Comparison of ENCODE assay signal across 9 cellular contexts in the genomic region with DNA sequence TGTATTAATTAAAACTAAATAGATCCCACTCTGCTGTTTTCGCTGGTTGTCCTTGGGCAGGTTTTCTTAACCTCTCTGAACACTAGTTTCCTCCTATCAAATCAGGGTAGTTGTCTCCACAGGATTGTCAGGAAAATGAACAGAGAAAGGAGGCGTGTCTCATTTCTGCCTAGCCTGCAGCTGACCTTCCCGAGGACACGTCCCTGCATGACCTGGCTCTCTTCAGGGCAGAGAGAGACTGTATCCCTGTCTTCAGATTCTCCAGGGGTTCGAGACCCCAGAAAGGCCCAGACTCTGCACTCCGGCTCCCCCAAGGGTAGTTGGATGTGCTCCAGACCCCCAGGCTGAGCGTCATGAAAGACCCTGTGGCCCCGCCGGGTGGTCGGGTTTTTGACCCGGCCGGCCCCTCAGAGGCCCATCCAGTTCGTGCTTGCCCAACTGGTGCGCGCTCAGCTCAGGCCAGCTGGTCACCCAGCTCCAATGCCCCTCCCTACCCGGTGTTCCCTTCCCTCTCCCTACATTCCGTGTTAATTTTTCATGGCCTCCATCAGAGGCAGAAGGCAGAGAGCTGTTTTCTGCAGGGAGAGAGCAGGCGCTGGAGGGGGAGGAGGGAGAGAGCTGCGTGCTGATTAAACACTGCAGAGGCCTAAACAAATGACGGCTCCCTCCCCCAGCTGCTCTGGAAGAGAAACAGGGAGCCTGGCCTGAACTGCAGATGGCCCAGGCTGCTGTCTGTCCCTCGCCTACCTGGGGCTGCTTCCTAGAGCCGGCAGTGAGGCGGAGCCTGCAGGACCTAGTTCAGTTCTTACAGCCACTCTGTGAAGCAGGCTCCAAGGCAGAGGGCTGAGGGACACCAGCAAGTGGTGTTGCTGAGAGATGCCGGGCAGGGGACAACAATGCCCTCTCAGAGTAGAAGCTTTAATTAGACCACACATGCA.
A peak's percentile ranks its signal among the peaks of the same experiment; 100 is the strongest.
DNase-seq lines count a peak whose midpoint lies in the region; ATAC-seq and TF ChIP-seq lines count a peak whose summit lies in the region.
"Had no signal": no experiment of that assay in that cellular context is flagged by ENCODE, and none has a peak within 500 bp of the region (broad histone marks: within the 10 kb centered on the region; RNA-seq: fewer than 3 reads in every experiment).

No MANE protein-coding gene starts in this region.

- CTCF ChIA-PET in MCF 10A (lab: Yijun Ruan, JAX): interaction anchor here (0.6 to 1.1 kb wide), 3 partner anchors 13 to 915 kb away, joined by 3 to 4 read pairs (median 3); no protein-coding TSS in a partner anchor

- H3K27ac Mint-ChIP-seq in MCF 10A (ENCODE audit: low read depth, unreplicated experiment) (no peak overlapping the region), brain (peak overlapping the region; percentile 61 to 98 (median 92))

- H3K9ac ChIP-seq in liver (ENCODE audit: low read depth in 1 of 2, low read length in 2 of 2): no peak overlapping the region

- H3K4me3 Mint-ChIP-seq in MCF 10A (ENCODE audit: unreplicated experiment): no peak overlapping the region
- H3K4me3 Mint-ChIP-seq in brain: peak overlapping the region; percentile 14 to 72 (median 52)

- H3K9me3 Mint-ChIP-seq in MCF 10A (ENCODE audit: unreplicated experiment): no peaks in the 10 kb centered on the region
- H3K9me3 Mint-ChIP-seq in brain: no peaks in the 10 kb centered on the region
- H3K9me3 Mint-ChIP-seq: CD4-positive, CD25-positive, alpha-beta regulatory T cell had no signal

- H3K36me3 Mint-ChIP-seq in MCF 10A (ENCODE audit: insufficient read depth, unreplicated experiment): no peaks in the 10 kb centered on the region
- H3K36me3 Mint-ChIP-seq in brain: peaks cover 22% of the 10 kb centered on the region
- H3K36me3 Mint-ChIP-seq: CD4-positive, CD25-positive, alpha-beta regulatory T cell had no signal

- TF ChIP-seq RAD21 in liver (IDR thresholded peaks at IDR 0.05): no peak

- H3K36me3 ChIP-seq in liver (ENCODE audit: control insufficient read depth in 4 of 4, insufficient read depth in 3 of 4, low read depth in 1 of 4, low read length in 3 of 4) (peaks cover 0 to 3% (median under 1%) of the 10 kb centered on the region in 4 donors), urinary bladder (ENCODE audit: insufficient read depth) (no peaks in the 10 kb centered on the region)

- no peaks in the 10 kb centered on the region for H3K9me3 ChIP-seq in liver (ENCODE audit: control insufficient read depth in 4 of 4, low read length in 3 of 4)

- H3K27ac ChIP-seq in liver (ENCODE audit: low read depth in 1 of 2, low read length in 2 of 2) (peak overlapping the region; percentile 20 to 28), urinary bladder (ENCODE audit: low read depth) (peak overlapping the region; percentile 11)

- H3K4me1 ChIP-seq in liver (ENCODE audit: control insufficient read depth in 4 of 4, insufficient read depth in 4 of 4, low read length in 3 of 4) (peaks cover 0 to 8% (median 1%) of the 10 kb centered on the region in 4 donors), urinary bladder (ENCODE audit: insufficient read depth) (no peaks in the 10 kb centered on the region)

- no peak overlapping the region for H3K4me3 ChIP-seq in liver (ENCODE audit: low read depth in 1 of 3, low read length in 3 of 3)
- no peak overlapping the region for H3K4me3 ChIP-seq in urinary bladder (ENCODE audit: low read depth, low read length)

- H3K4me1 Mint-ChIP-seq in MCF 10A (ENCODE audit: insufficient read depth, unreplicated experiment): no peaks in the 10 kb centered on the region
- peaks cover 100% of the 10 kb centered on the region for H3K4me1 Mint-ChIP-seq in brain

- POLR2A ChIA-PET in MCF 10A (lab: Yijun Ruan, JAX): no interaction called here

- 76% methylated on average over 24 of the region's 24 CpGs for WGBS in liver
- WGBS in urinary bladder: 35% methylated on average over 24 of the region's 24 CpGs

- intact Hi-C loops in MCF 10A (cut with micrococcal nuclease): no loop called here

- in situ Hi-C loops in T47D (cut with HindIII; ENCODE audit: low pct_unique_long_range_greater_than_20kb, low sequenced_read_pairs): no loop called here
- in situ Hi-C loops in ACHN (cut with HindIII; ENCODE audit: low pct_ligation_motif_present, low pct_unique_long_range_greater_than_20kb, low sequenced_read_pairs): no loop called here

- DNase-seq in T47D (ENCODE audit: low read depth in 1 of 2, low spot score in 1 of 2) (peak; percentile 73 to 80), MCF 10A (ENCODE audit: unreplicated experiment) (no peak), ACHN (no peak)
- DNase-seq in activated CD8-positive, alpha-beta memory T cell treated with anti-CD3 and anti-CD28 coated beads for 24 hours: no peak
- DNase-seq: CD4-positive, CD25-positive, alpha-beta regulatory T cell had no signal

- H3K27me3 ChIP-seq in liver (ENCODE audit: control insufficient read depth in 4 of 4, insufficient read depth in 4 of 4, low read length in 3 of 4): no peaks in the 10 kb centered on the region

- no peak for ATAC-seq in HG03521 (IDR thresholded peaks at IDR 0.05; ENCODE audit: unreplicated experiment)

- H3K27me3 Mint-ChIP-seq in MCF 10A (ENCODE audit: insufficient read depth, unreplicated experiment) (no peaks in the 10 kb centered on the region), brain (no peaks in the 10 kb centered on the region)
- H3K27me3 Mint-ChIP-seq: CD4-positive, CD25-positive, alpha-beta regulatory T cell had no signal

- no TSS peak for BruUV-seq in MCF 10A (replicated peaks; lab: Mats Ljungman, UMichigan)

- no peak for TF ChIP-seq CTCF in MCF 10A (IDR thresholded peaks at IDR 0.05; ENCODE audit: unreplicated experiment)
- TF ChIP-seq CTCF in brain (conservative IDR thresholded peaks at IDR 0.05): no peak
- no peak for TF ChIP-seq CTCF in liver (IDR thresholded peaks at IDR 0.05; ENCODE audit: low read depth, low read length, missing input control)

TF ChIP-seq in liver, 16 proteins besides CTCF, POLR2A, EP300 and RAD21:
- TF ChIP-seq TAF1 (conservative IDR thresholded peaks at IDR 0.05): no peak
- TF ChIP-seq GABPA (IDR thresholded peaks at IDR 0.05 in 1 of 2, conservative IDR thresholded peaks at IDR 0.05 in 1 of 2): no peak
- TF ChIP-seq NR2F2 (IDR thresholded peaks at IDR 0.05): peak; percentile 11
- no peak for TF ChIP-seq HNF4G (IDR thresholded peaks at IDR 0.05)
- no peak for TF ChIP-seq ATF3 (IDR thresholded peaks at IDR 0.05)
- no peak for TF ChIP-seq HNF4A (conservative IDR thresholded peaks at IDR 0.05)
- TF ChIP-seq, protein P1, sequence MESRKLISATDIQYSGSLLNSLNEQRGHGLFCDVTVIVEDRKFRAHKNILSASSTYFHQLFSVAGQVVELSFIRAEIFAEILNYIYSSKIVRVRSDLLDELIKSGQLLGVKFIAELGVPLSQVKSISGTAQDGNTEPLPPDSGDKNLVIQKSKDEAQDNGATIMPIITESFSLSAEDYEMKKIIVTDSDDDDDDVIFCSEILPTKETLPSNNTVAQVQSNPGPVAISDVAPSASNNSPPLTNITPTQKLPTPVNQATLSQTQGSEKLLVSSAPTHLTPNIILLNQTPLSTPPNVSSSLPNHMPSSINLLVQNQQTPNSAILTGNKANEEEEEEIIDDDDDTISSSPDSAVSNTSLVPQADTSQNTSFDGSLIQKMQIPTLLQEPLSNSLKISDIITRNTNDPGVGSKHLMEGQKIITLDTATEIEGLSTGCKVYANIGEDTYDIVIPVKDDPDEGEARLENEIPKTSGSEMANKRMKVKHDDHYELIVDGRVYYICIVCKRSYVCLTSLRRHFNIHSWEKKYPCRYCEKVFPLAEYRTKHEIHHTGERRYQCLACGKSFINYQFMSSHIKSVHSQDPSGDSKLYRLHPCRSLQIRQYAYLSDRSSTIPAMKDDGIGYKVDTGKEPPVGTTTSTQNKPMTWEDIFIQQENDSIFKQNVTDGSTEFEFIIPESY (IDR thresholded peaks at IDR 0.05): no peak
- TF ChIP-seq JUND (IDR thresholded peaks at IDR 0.05): no peak
- no peak for TF ChIP-seq FOXA1 (IDR thresholded peaks at IDR 0.05)
- peak; percentile 51 to 65 for TF ChIP-seq RXRA (IDR thresholded peaks at IDR 0.05)

Comparison
In these comparisons a context has a peak if more than half of its experiments do, and no peak if none do; other contexts are left out.
1. DNase-seq: peak in T47D (2 of 2); none in MCF 10A (single experiment), ACHN (single experiment) and activated CD8-positive, alpha-beta memory T cell treated with anti-CD3 and anti-CD28 coated beads for 24 hours (single experiment).